Comparison of ENCODE assay signal across 8 cellular contexts in genomic region chr9:133371261-133371711, GRCh38. TPM values are rescaled to one million over a fixed set of nuclear protein-coding genes. Genes with fewer than 3 reads are reported as not detected.
DNase-seq lines count a peak whose midpoint lies in the region; ATAC-seq, FAIRE-seq and TF ChIP-seq lines count a peak whose summit lies in the region.

No MANE protein-coding gene starts in this region.

- H3K4me3 Mint-ChIP-seq in astrocyte (ENCODE audit: unreplicated experiment), result peak overlapping the region; percentile 75

- H3K4ac ChIP-seq in neuronal stem cell (ENCODE audit: low read length), result no peak overlapping the region

- H3K79me2 ChIP-seq in astrocyte (ENCODE audit: insufficient read depth, low read length), result peaks cover 96% of the 10 kb centered on the region

- H3K4me1 ChIP-seq in right cardiac atrium (ENCODE audit: control insufficient read depth, insufficient read depth, low read length) (peaks cover 27% of the 10 kb centered on the region), heart left ventricle (peaks cover 3 to 86% (median 72%) of the 10 kb centered on the region in 12 donors), astrocyte (ENCODE audit: insufficient read depth, low read length) (peaks cover 41% of the 10 kb centered on the region), neuronal stem cell (ENCODE audit: control insufficient read depth in 2 of 2, insufficient read depth in 1 of 2, low read depth in 1 of 2, low read length in 2 of 2) (peaks cover 0 to 5% of the 10 kb centered on the region in 2 donors)

- peaks cover 91% of the 10 kb centered on the region for H4K20me1 ChIP-seq in astrocyte (ENCODE audit: insufficient read depth, low read length)

- no peak overlapping the region for H2BK12ac ChIP-seq in neuronal stem cell (ENCODE audit: low read length)

- H3K79me1 ChIP-seq in neuronal stem cell (ENCODE audit: low read depth, low read length), result peaks cover 38% of the 10 kb centered on the region

- no peak overlapping the region for H3K18ac ChIP-seq in neuronal stem cell (ENCODE audit: low read length)

- H3K27ac ChIP-seq in right cardiac atrium (ENCODE audit: low read length) (peak overlapping the region; percentile 10), heart left ventricle (peak overlapping the region in 3 of 12 donors; percentile 19 to 78 (median 30)), astrocyte (ENCODE audit: low read depth, low read length) (no peak overlapping the region), neuronal stem cell (replicated peaks; ENCODE audit: low read length) (no peak overlapping the region)

- H4K8ac ChIP-seq in neuronal stem cell (ENCODE audit: low read depth, low read length), result no peak overlapping the region

- DNase-seq in right cardiac atrium, result peak in 1 of 3 donors; percentile 42
- DNase-seq in heart left ventricle, result no peak
- peak; percentile 31 for DNase-seq in astrocyte (ENCODE audit: low read depth)
- DNase-seq in neuronal stem cell (ENCODE audit: low spot score), result no peak
- no peak for DNase-seq in KG1 (lab: John Stamatoyannopoulos, UW)
- no peak for DNase-seq in NCI-H2107 treated with DMSO at 0.1 percent for 48 hours (lab: John Stamatoyannopoulos, UW; ENCODE audit: unreplicated experiment)
- DNase-seq in AG08396 (ENCODE audit: low spot score), result no peak

- no peak for FAIRE-seq in astrocyte (lab: Jason Lieb, UNC)

- no peak overlapping the region for H3K27ac Mint-ChIP-seq in astrocyte (ENCODE audit: unreplicated experiment)

- TF ChIP-seq CTCF in heart left ventricle (IDR thresholded peaks at IDR 0.05) (no peak), astrocyte (IDR thresholded peaks at IDR 0.05; ENCODE audit: insufficient read depth, low read depth, low read length) (no peak)

- H3K23ac ChIP-seq in neuronal stem cell (ENCODE audit: low read depth, low read length, poor library complexity), result peak overlapping the region; percentile 8

- no peak overlapping the region for H2BK5ac ChIP-seq in neuronal stem cell (ENCODE audit: low read length)

- H3K14ac ChIP-seq in neuronal stem cell (ENCODE audit: low read length), result no peak overlapping the region

- H3K36me3 ChIP-seq in heart left ventricle (peaks cover 0 to 60% (median 27%) of the 10 kb centered on the region in 9 donors), astrocyte (ENCODE audit: insufficient read depth, low read length) (peaks cover 34% of the 10 kb centered on the region), neuronal stem cell (replicated peaks in 1 of 2; ENCODE audit: control insufficient read depth in 2 of 2, insufficient read depth in 2 of 2, low read length in 2 of 2) (peaks cover 33 to 77% of the 10 kb centered on the region in 2 donors)

- H3K9ac ChIP-seq in astrocyte (ENCODE audit: low read length) (peak overlapping the region; percentile 41), neuronal stem cell (ENCODE audit: low read depth, low read length, poor library complexity) (no peak overlapping the region)

- no peaks in the 10 kb centered on the region for H3K9me3 Mint-ChIP-seq in astrocyte (ENCODE audit: unreplicated experiment)

- peak overlapping the region; percentile 75 for H3K4me2 ChIP-seq in astrocyte (ENCODE audit: low read length)
- H3K4me2 ChIP-seq in neuronal stem cell (ENCODE audit: insufficient read depth, low read length, poor library complexity, severe bottlenecking), result no peak overlapping the region

- peaks cover 15% of the 10 kb centered on the region for H3K36me3 Mint-ChIP-seq in astrocyte (ENCODE audit: low read depth, unreplicated experiment)

- no peaks in the 10 kb centered on the region for H3K27me3 ChIP-seq in right cardiac atrium (ENCODE audit: control insufficient read depth, insufficient read depth)
- H3K27me3 ChIP-seq in heart left ventricle, result no peaks in the 10 kb centered on the region
- H3K27me3 ChIP-seq in astrocyte (ENCODE audit: insufficient read depth, low read length), result no peaks in the 10 kb centered on the region
- peaks cover 0 to 1% (median 0%) of the 10 kb centered on the region in 3 experiments for H3K27me3 ChIP-seq in neuronal stem cell (ENCODE audit: control insufficient read depth in 3 of 3, insufficient read depth in 3 of 3, low read depth in 1 of 3, low read length in 3 of 3)

- H2BK120ac ChIP-seq in neuronal stem cell (ENCODE audit: low read depth, low read length), result no peak overlapping the region

- intact Hi-C loops in right cardiac atrium (cut with DNase I), result no loop called here
- intact Hi-C loops in heart left ventricle (cut with DNase I), result no loop called here

- no peak overlapping the region for H3K4me3 ChIP-seq in right cardiac atrium (ENCODE audit: low read length)
- H3K4me3 ChIP-seq in heart left ventricle, result peak overlapping the region in 2 of 12 donors; percentile 10 to 23
- H3K4me3 ChIP-seq in astrocyte (ENCODE audit: insufficient read depth, low read depth, low read length), result no peak overlapping the region
- no peak overlapping the region for H3K4me3 ChIP-seq in neuronal stem cell (ENCODE audit: low read length in 2 of 2)

- TF ChIP-seq POLR2A in heart left ventricle (IDR thresholded peaks at IDR 0.05), result no peak

- no peak for ATAC-seq in right cardiac atrium
- no peak for ATAC-seq in heart left ventricle
- no peak for ATAC-seq in GM21526 (IDR thresholded peaks at IDR 0.05; ENCODE audit: low FRiP score, unreplicated experiment)

- H3K9me3 ChIP-seq in right cardiac atrium (ENCODE audit: control insufficient read depth, low read length) (no peaks in the 10 kb centered on the region), heart left ventricle (no peaks in the 10 kb centered on the region), astrocyte (ENCODE audit: insufficient read depth, low read depth, low read length) (no peaks in the 10 kb centered on the region), neuronal stem cell (replicated peaks in 1 of 2; ENCODE audit: control insufficient read depth in 2 of 2, insufficient read depth in 1 of 2, low read depth in 1 of 2, low read length in 2 of 2) (no peaks in the 10 kb centered on the region)

- no peak overlapping the region for H2BK15ac ChIP-seq in neuronal stem cell (ENCODE audit: low read length)

- peaks cover 48% of the 10 kb centered on the region for H3K4me1 Mint-ChIP-seq in astrocyte (ENCODE audit: low read depth, unreplicated experiment)

- no peaks in the 10 kb centered on the region for H3K27me3 Mint-ChIP-seq in astrocyte (ENCODE audit: low read depth, unreplicated experiment)

- H2AFZ ChIP-seq in astrocyte (ENCODE audit: low read depth, low read length) (no peak overlapping the region), neuronal stem cell (ENCODE audit: low read length) (no peak overlapping the region)

- H2AK5ac ChIP-seq in neuronal stem cell (ENCODE audit: low read depth, low read length), result no peak overlapping the region

- no peak overlapping the region for H4K91ac ChIP-seq in neuronal stem cell (ENCODE audit: low read depth, low read length, poor library complexity)

- 61% methylated on average over 12 of the region's 12 CpGs for WGBS in right cardiac atrium
- 66 to 78% (median 69%) methylated on average over 12 of the region's 12 CpGs for WGBS in heart left ventricle, 4 donors
- WGBS in neuronal stem cell (ENCODE audit: extremely low coverage in 2 of 2, insufficient read length in 2 of 2, insufficient replicate concordance in 1 of 2), 2 donors, result no CpG with 5 or more reads among the region's 12 CpGs

RNA-seq across cellular contexts. Expression of gene SURF4, which starts 4.6 kb away (rescaled TPM):
- 100 to 1,000 TPM in 1 of 4 donors, 10 to 100 TPM in 3; 70.2 to 129 (median 91.5) TPM for total RNA-seq in right cardiac atrium
- 67.2 TPM for polyA plus RNA-seq in right cardiac atrium
- total RNA-seq in heart left ventricle, result 100 to 1,000 TPM in 2 of 9 donors, 10 to 100 TPM in 7; 53.8 to 106 (median 77.8) TPM
- polyA plus RNA-seq in heart left ventricle, result 100 to 1,000 TPM in 1 of 2 donors, 10 to 100 TPM in 1; 31.2 to 185 TPM
- total RNA-seq in astrocyte, result 338 and 374 TPM in 2 replicates
- polyA plus RNA-seq in neuronal stem cell (2013, experiment 1 of 2), result 107 TPM
- polyA plus RNA-seq in neuronal stem cell (2013, experiment 2 of 2), result 106 TPM

RNA-seq across cellular contexts. Expression of gene STKLD1, which starts 4.9 kb away (rescaled TPM):
- total RNA-seq in right cardiac atrium, result 1 to 10 TPM in 1 of 4 donors, under 1 TPM in 2, not detected in 1; 0.31 to 1.0 (median 0.37) TPM
- 1.3 TPM for polyA plus RNA-seq in right cardiac atrium
- total RNA-seq in heart left ventricle, result under 1 TPM in 7 of 9 donors, not detected in 2; 0.40 to 0.91 (median 0.52) TPM
- under 1 TPM; 0.25 to 0.46 TPM for polyA plus RNA-seq in heart left ventricle
- total RNA-seq in astrocyte, result 0.58 and 0.82 TPM in 2 replicates
- 1.9 TPM for polyA plus RNA-seq in neuronal stem cell (2013, experiment 1 of 2)
- polyA plus RNA-seq in neuronal stem cell (2013, experiment 2 of 2), result 1.6 TPM

RNA-seq across cellular contexts. Expression of gene SURF2, which starts 14.9 kb away (rescaled TPM):
- total RNA-seq in right cardiac atrium (10 to 100 TPM; 11.3 to 13.3 (median 12.5) TPM), heart left ventricle (10 to 100 TPM; 10.0 to 24.8 (median 13.6) TPM), astrocyte (18.8 and 20.0 TPM in 2 replicates)
- polyA plus RNA-seq in right cardiac atrium (23.4 TPM), heart left ventricle (10 to 100 TPM; 31.1 to 41.1 TPM)
- polyA plus RNA-seq in neuronal stem cell (2013, experiment 1 of 2), result 22.0 TPM
- 22.0 TPM for polyA plus RNA-seq in neuronal stem cell (2013, experiment 2 of 2)

RNA-seq across cellular contexts. Expression of gene SURF1, which starts 15.0 kb away (rescaled TPM):
- 10 to 100 TPM; 34.0 to 54.4 (median 43.1) TPM for total RNA-seq in right cardiac atrium
- polyA plus RNA-seq in right cardiac atrium, result 98.8 TPM
- 10 to 100 TPM; 36.8 to 58.1 (median 50.9) TPM for total RNA-seq in heart left ventricle
- 100 to 1,000 TPM in 1 of 2 donors, 10 to 100 TPM in 1; 70.8 to 104 TPM for polyA plus RNA-seq in heart left ventricle
- 35.7 and 35.9 TPM in 2 replicates for total RNA-seq in astrocyte
- polyA plus RNA-seq in neuronal stem cell (2013, experiment 1 of 2), result 34.2 TPM
- polyA plus RNA-seq in neuronal stem cell (2013, experiment 2 of 2), result 33.7 TPM

RNA-seq across cellular contexts. Expression of gene RPL7A, which starts 23.3 kb away (rescaled TPM):
- total RNA-seq in right cardiac atrium, result 1,000 to 10,000 TPM in 3 of 4 donors, 100 to 1,000 TPM in 1; 973 to 1,213 (median 1,047) TPM
- polyA plus RNA-seq in right cardiac atrium, result 1,455 TPM
- total RNA-seq in heart left ventricle, result 1,000 to 10,000 TPM in 4 of 9 donors, 100 to 1,000 TPM in 5; 845 to 1,270 (median 964) TPM
- polyA plus RNA-seq in heart left ventricle, result 1,000 to 10,000 TPM; 1,266 to 2,727 TPM
- 1,213 and 1,364 TPM in 2 replicates for total RNA-seq in astrocyte
- polyA plus RNA-seq in neuronal stem cell (2013, experiment 1 of 2), result 3,338 TPM
- polyA plus RNA-seq in neuronal stem cell (2013, experiment 2 of 2), result 3,301 TPM
